In the genomic region with DNA sequence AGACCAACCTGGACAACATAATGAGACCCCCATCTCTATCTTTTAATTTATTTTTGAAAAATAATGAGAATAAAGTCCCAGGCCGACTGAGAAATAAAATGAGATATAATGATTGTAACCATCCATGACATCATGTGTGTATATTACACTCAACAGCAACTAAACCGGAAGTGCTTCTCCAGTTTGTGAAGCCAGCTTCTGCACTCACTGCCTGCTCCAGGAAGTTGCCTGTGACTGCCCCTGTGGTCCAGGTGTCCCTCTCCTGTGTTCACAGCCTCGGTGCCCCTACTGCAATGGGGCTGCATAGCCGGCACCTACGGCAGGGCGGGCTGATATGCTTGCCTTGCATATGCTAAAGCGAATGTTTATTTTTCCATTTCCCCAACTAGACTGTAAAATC, we compare ENCODE assay signal across 1 cellular context.
TF ChIP-seq lines count a peak whose summit lies in the region.

No MANE protein-coding gene starts in this region.

TF ChIP-seq in HEK293, 187 proteins besides CTCF, POLR2A, EP300 and RAD21 (continued from another document):
- no peak for TF ChIP-seq ZNF580 (tag by site-specific recombination; IDR thresholded peaks at IDR 0.05)
- TF ChIP-seq, protein P1, sequence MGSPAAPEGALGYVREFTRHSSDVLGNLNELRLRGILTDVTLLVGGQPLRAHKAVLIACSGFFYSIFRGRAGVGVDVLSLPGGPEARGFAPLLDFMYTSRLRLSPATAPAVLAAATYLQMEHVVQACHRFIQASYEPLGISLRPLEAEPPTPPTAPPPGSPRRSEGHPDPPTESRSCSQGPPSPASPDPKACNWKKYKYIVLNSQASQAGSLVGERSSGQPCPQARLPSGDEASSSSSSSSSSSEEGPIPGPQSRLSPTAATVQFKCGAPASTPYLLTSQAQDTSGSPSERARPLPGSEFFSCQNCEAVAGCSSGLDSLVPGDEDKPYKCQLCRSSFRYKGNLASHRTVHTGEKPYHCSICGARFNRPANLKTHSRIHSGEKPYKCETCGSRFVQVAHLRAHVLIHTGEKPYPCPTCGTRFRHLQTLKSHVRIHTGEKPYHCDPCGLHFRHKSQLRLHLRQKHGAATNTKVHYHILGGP (tag by site-specific recombination; IDR thresholded peaks at IDR 0.05), result no peak
- TF ChIP-seq ZNF518A (tag by site-specific recombination; conservative IDR thresholded peaks at IDR 0.05; ENCODE audit: low read depth), result peak; percentile 47; the same call in 1 of the 2 replicates
- TF ChIP-seq PRDM1 (tag by site-specific recombination; IDR thresholded peaks at IDR 0.05), result no peak
- TF ChIP-seq BCL11B (tag by site-specific recombination; IDR thresholded peaks at IDR 0.05; ENCODE audit: low read depth), result no peak
- TF ChIP-seq ZNF184 (tag by site-specific recombination; IDR thresholded peaks at IDR 0.05), result no peak
- TF ChIP-seq, protein P2, sequence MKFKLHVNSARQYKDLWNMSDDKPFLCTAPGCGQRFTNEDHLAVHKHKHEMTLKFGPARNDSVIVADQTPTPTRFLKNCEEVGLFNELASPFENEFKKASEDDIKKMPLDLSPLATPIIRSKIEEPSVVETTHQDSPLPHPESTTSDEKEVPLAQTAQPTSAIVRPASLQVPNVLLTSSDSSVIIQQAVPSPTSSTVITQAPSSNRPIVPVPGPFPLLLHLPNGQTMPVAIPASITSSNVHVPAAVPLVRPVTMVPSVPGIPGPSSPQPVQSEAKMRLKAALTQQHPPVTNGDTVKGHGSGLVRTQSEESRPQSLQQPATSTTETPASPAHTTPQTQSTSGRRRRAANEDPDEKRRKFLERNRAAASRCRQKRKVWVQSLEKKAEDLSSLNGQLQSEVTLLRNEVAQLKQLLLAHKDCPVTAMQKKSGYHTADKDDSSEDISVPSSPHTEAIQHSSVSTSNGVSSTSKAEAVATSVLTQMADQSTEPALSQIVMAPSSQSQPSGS (tag by site-specific recombination; IDR thresholded peaks at IDR 0.05; ENCODE audit: low read depth), result peak; percentile 61
